ENCODE assay signal across 9 cellular contexts in the genomic region with DNA sequence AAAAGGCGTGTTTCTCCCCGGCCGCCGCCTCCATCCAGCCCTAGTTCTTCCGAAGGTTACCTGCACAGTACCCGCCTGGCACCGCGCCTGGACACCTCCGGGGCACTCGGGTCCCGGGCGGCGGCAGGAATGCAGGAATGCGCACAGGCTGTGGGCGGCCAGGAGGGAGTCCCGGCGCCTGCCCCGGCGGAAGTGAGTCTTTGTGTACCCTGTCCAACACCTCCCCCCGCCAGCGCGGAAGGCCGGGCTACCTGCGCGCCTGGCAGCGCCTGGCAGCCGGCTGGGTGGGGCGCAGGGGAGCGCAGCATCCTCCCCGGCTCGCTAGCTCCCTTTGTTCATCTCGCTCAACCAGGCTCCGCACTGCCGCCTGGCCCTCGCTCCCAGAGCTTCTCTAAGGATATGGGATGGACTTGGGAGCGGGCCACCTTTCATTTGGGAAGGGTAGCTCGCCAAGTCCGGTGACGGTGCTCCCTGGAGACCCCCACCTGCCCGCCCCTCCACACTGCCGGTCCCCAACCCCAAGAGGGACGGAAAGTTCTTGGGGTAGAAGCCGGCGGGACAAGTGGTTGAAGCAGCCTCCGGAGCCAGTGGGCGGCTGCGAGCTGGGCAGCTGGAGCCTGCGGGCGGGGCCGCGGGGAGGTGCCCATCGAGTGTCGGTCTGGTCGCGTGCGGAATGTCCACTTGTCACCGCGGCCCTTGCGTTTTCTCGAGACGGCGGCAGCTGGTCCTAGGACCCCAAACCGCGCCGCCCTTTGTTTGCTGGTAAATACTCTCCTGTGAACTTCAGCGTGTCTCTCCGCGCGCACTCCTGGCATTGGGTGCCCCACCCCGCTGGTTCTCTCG.
DNase-seq lines count a peak whose midpoint lies in the region; ATAC-seq and TF ChIP-seq lines count a peak whose summit lies in the region.
"Had no signal": no experiment of that assay in that cellular context is flagged by ENCODE, and none has a peak within 500 bp of the region (broad histone marks: within the 10 kb centered on the region; RNA-seq: fewer than 3 reads in every experiment).

No MANE protein-coding gene starts in this region.

- no peak overlapping the region for H3K9ac ChIP-seq in iPS-15b (ENCODE audit: low read depth, low read length)

- H3K27ac ChIP-seq in skin epidermis = peak overlapping the region in 3 of 21 experiments; percentile 31 to 60 (median 36)

- no peak for DNase-seq in HFF-Myc (ENCODE audit: extremely low read depth, low read depth)
- peak; percentile 44 for DNase-seq in T1000 (lab: John Stamatoyannopoulos, UW)
- DNase-seq in stimulated activated effector memory CD8-positive, alpha-beta T cell treated with anti-CD3 and anti-CD28 coated beads, Interleukin-12 subunit alpha, Interleukin-12 subunit beta, amount 100 ng/mL, for 72 hours (ENCODE audit: low spot score in 2 of 2) = no peak
- DNase-seq: IMR-90 had no signal

- H3K27me3 ChIP-seq in iPS-15b (ENCODE audit: control insufficient read depth, insufficient read depth, low read length) = peaks cover 48% of the 10 kb centered on the region

- no peaks in the 10 kb centered on the region for H3K36me3 Mint-ChIP-seq in stimulated activated effector memory CD8-positive, alpha-beta T cell treated with anti-CD3 and anti-CD28 coated beads, Interleukin-12 subunit alpha, Interleukin-12 subunit beta, amount 100 ng/mL, for 72 hours

- no peak overlapping the region for H3K27ac Mint-ChIP-seq in stimulated activated effector memory CD8-positive, alpha-beta T cell treated with anti-CD3 and anti-CD28 coated beads, Interleukin-12 subunit alpha, Interleukin-12 subunit beta, amount 100 ng/mL, for 72 hours

- no peaks in the 10 kb centered on the region for H3K9me3 ChIP-seq in iPS-15b (ENCODE audit: control insufficient read depth, insufficient read depth, low read length)

- H3K4me3 ChIP-seq in HFF-Myc (replicated peaks; ENCODE audit: low read depth, low read length) = peak overlapping the region; percentile 51
- peak overlapping the region; percentile 82 for H3K4me3 ChIP-seq in iPS-15b (ENCODE audit: low read depth, low read length)
- H3K4me3 ChIP-seq in skin epidermis = peak overlapping the region; percentile 28 to 47 (median 36)

- TF ChIP-seq CTCF in HFF-Myc (IDR thresholded peaks at IDR 0.05; ENCODE audit: low read depth, low read length, missing control alignments) = no peak

- no peaks in the 10 kb centered on the region for H3K4me1 Mint-ChIP-seq in stimulated activated effector memory CD8-positive, alpha-beta T cell treated with anti-CD3 and anti-CD28 coated beads, Interleukin-12 subunit alpha, Interleukin-12 subunit beta, amount 100 ng/mL, for 72 hours

- peaks cover 17% of the 10 kb centered on the region for H3K4me1 ChIP-seq in iPS-15b (ENCODE audit: control insufficient read depth, insufficient read depth, low read length)

- ATAC-seq in HG03095 (IDR thresholded peaks at IDR 0.05; ENCODE audit: unreplicated experiment) (no peak), GM18502 (IDR thresholded peaks at IDR 0.05; ENCODE audit: poor library complexity, unreplicated experiment) (no peak), HG03460 (IDR thresholded peaks at IDR 0.05; ENCODE audit: unreplicated experiment) (no peak)
- no peak for ATAC-seq in stimulated activated effector memory CD8-positive, alpha-beta T cell treated with anti-CD3 and anti-CD28 coated beads, Interleukin-12 subunit alpha, Interleukin-12 subunit beta, amount 100 ng/mL, for 72 hours

- no peaks in the 10 kb centered on the region for H3K9me3 Mint-ChIP-seq in stimulated activated effector memory CD8-positive, alpha-beta T cell treated with anti-CD3 and anti-CD28 coated beads, Interleukin-12 subunit alpha, Interleukin-12 subunit beta, amount 100 ng/mL, for 72 hours

- no peaks in the 10 kb centered on the region for H3K36me3 ChIP-seq in iPS-15b (ENCODE audit: control insufficient read depth, insufficient read depth, low read length)

- H3K4me3 Mint-ChIP-seq in stimulated activated effector memory CD8-positive, alpha-beta T cell treated with anti-CD3 and anti-CD28 coated beads, Interleukin-12 subunit alpha, Interleukin-12 subunit beta, amount 100 ng/mL, for 72 hours = no peak overlapping the region
